8 cellular contexts compared by ENCODE assay signal in the genomic region with DNA sequence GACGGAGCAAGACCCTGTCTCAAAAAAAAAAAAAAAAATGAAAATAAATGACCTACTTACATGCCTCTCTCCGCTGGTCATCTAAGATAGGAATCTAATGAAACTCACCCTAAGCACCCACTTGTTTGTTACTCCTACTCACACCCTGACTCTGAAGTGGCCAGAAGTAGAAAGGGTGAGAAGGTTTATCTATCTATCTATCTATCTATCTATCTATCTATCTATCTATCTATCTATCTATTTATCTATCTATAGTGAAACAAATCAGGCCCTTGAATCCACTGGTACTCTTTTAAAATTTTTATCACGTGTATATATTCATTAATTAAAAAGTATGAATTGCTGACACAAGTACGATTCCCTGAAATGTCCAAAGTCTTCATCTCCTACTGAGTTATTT.
"Had no signal": no experiment of that assay in that cellular context is flagged by ENCODE, and none has a peak within 500 bp of the region (broad histone marks: within the 10 kb centered on the region; RNA-seq: fewer than 3 reads in every experiment).

No MANE protein-coding gene starts in this region.

- H3K27me3 Mint-ChIP-seq: IgD-negative memory B cell had no signal

- H3K4me2 ChIP-seq: KMS-11 had no signal

- ATAC-seq: HepG2 had no signal

- DNase-seq: IMR-90, KBM-7, KG1 had no signal

- H3K27ac ChIP-seq: HL-60, KMS-11 had no signal

- H3K9ac ChIP-seq: KMS-11 had no signal

- H3K4me3 Mint-ChIP-seq: IgD-negative memory B cell had no signal

- FAIRE-seq: HepG2, HTR-8/SVneo had no signal
